In genomic region chr11:220650-221215, GRCh38 we compare ENCODE assay signal across 12 cellular contexts. TPM values are rescaled to one million over a fixed set of nuclear protein-coding genes. Genes with fewer than 3 reads are reported as not detected.
"Had no signal": no experiment of that assay in that cellular context is flagged by ENCODE, and none has a peak within 500 bp of the region (broad histone marks: within the 10 kb centered on the region; RNA-seq: fewer than 3 reads in every experiment).

No MANE protein-coding gene starts in this region.

RNA-seq across cellular contexts. Expression of gene SCGB1C1, which starts 27.9 kb away (rescaled TPM):
- total RNA-seq: activated B cell treated with CpG ODN at 0.5 μM for 24 hours; activated CD4-positive, alpha-beta memory T cell treated with anti-CD3 and anti-CD28 coated beads, Interleukin-2, amount 10 ng/mL, durations not matched to agents 7 days and 5 days; activated CD8-positive, alpha-beta memory T cell treated with anti-CD3 and anti-CD28 coated beads, Interleukin-2, amount 10 ng/mL, durations not matched to agents 7 days and 5 days; activated naive CD8-positive, alpha-beta T cell treated with anti-CD3 and anti-CD28 coated beads for 36 hours; ascending aorta; body of pancreas; breast epithelium; MCF 10A; RPMI7951; SJCRH30; T-helper 1 cell treated with Interleukin-12 subunit alpha and Interleukin-12 subunit beta and Interleukin-4 antibody, amounts not matched to agents 30 ng/mL and 1 ng/mL, for 36 hours; T-helper 2 cell treated with Interferon-gamma antibody and Interleukin-4, amounts not matched to agents 100 ng/mL and 5 ng/mL, for 36 hours had no signal
